10 cellular contexts compared by ENCODE assay signal in the genomic region with DNA sequence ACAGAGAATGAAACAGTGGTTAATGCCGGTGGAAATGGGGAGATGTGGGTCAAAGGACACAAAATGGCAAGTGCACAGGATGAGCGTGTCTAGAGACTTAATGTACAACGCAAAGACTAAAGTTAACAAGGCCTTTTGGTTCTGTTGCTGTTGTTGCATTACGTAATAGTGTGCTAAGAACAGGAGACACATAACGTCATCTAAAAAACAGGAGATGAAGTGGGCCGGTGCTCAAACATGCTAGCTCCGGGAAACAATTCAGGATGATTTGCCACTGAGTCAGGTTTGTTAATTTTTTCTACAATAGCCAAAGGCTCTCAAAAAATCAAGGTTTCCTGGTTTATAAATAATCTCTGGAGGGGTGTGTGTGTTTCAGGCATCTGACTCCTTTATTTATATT. TPM values are rescaled to one million over a fixed set of nuclear protein-coding genes. Genes with fewer than 3 reads are reported as not detected.
DNase-seq lines count a peak whose midpoint lies in the region; TF ChIP-seq lines count a peak whose summit lies in the region.
"Had no signal": no experiment of that assay in that cellular context is flagged by ENCODE, and none has a peak within 500 bp of the region (broad histone marks: within the 10 kb centered on the region; RNA-seq: fewer than 3 reads in every experiment).

No MANE protein-coding gene starts in this region.

- no peak overlapping the region for H3K4me3 Mint-ChIP-seq in endothelial cell (ENCODE audit: unreplicated experiment)

- no peak overlapping the region for H3K18ac ChIP-seq in neuronal stem cell (ENCODE audit: low read length)

- H4K8ac ChIP-seq in neuronal stem cell (ENCODE audit: low read depth, low read length) = no peak overlapping the region

- no CpG with 5 or more reads among the region's 7 CpGs for WGBS in neuronal stem cell (ENCODE audit: extremely low coverage in 2 of 2, insufficient read length in 2 of 2, insufficient replicate concordance in 1 of 2), 2 donors

- TF ChIP-seq CTCF in fibroblast of pulmonary artery (IDR thresholded peaks at IDR 0.05; ENCODE audit: low read length, missing control alignments) = no peak
- TF ChIP-seq CTCF in endothelial cell (IDR thresholded peaks at IDR 0.05; ENCODE audit: unreplicated experiment) = no peak

- no peak overlapping the region for H3K27ac Mint-ChIP-seq in endothelial cell (ENCODE audit: unreplicated experiment)

- H3K23ac ChIP-seq in neuronal stem cell (ENCODE audit: low read depth, low read length, poor library complexity) = no peak overlapping the region

- no peak overlapping the region for H4K91ac ChIP-seq in neuronal stem cell (ENCODE audit: low read depth, low read length, poor library complexity)

- H3K36me3 ChIP-seq in SJSA1 (no peaks in the 10 kb centered on the region), neuronal stem cell (replicated peaks in 1 of 2; ENCODE audit: control insufficient read depth in 2 of 2, insufficient read depth in 2 of 2, low read length in 2 of 2) (no peaks in the 10 kb centered on the region)

- H3K4me2 ChIP-seq in neuronal stem cell (ENCODE audit: insufficient read depth, low read length, poor library complexity, severe bottlenecking) = no peak overlapping the region

- peaks cover 62% of the 10 kb centered on the region for H3K4me1 Mint-ChIP-seq in endothelial cell (ENCODE audit: unreplicated experiment)

- H3K36me3 Mint-ChIP-seq in endothelial cell (ENCODE audit: low read depth, unreplicated experiment) = peaks cover 34% of the 10 kb centered on the region

- H3K27ac ChIP-seq in SJSA1 (peak overlapping the region; percentile 59), neuronal stem cell (replicated peaks; ENCODE audit: low read length) (no peak overlapping the region)
- H3K27ac ChIP-seq: parathyroid adenoma had no signal

- no peak overlapping the region for H3K14ac ChIP-seq in neuronal stem cell (ENCODE audit: low read length)

- no peak overlapping the region for H2AFZ ChIP-seq in neuronal stem cell (ENCODE audit: low read length)
- H2AFZ ChIP-seq: parathyroid adenoma had no signal

- H2BK120ac ChIP-seq in neuronal stem cell (ENCODE audit: low read depth, low read length) = no peak overlapping the region

- no peak overlapping the region for H2BK12ac ChIP-seq in neuronal stem cell (ENCODE audit: low read length)

- H3K9ac ChIP-seq in neuronal stem cell (ENCODE audit: low read depth, low read length, poor library complexity) = no peak overlapping the region
- H3K9ac ChIP-seq: parathyroid adenoma had no signal

- peaks cover 15% of the 10 kb centered on the region for H3K4me1 ChIP-seq in SJSA1 (replicated peaks)
- H3K4me1 ChIP-seq in neuronal stem cell (ENCODE audit: control insufficient read depth in 2 of 2, insufficient read depth in 1 of 2, low read depth in 1 of 2, low read length in 2 of 2) = peaks cover 9 to 14% of the 10 kb centered on the region in 2 donors

- peaks cover under 1% of the 10 kb centered on the region for H3K79me1 ChIP-seq in neuronal stem cell (ENCODE audit: low read depth, low read length)

- no peak overlapping the region for H2BK5ac ChIP-seq in neuronal stem cell (ENCODE audit: low read length)

- no peak overlapping the region for H3K4ac ChIP-seq in neuronal stem cell (ENCODE audit: low read length)

- H3K9me3 ChIP-seq in SJSA1 (replicated peaks) (no peaks in the 10 kb centered on the region), neuronal stem cell (replicated peaks in 1 of 2; ENCODE audit: control insufficient read depth in 2 of 2, insufficient read depth in 1 of 2, low read depth in 1 of 2, low read length in 2 of 2) (no peaks in the 10 kb centered on the region)

- no peak overlapping the region for H2AK5ac ChIP-seq in neuronal stem cell (ENCODE audit: low read depth, low read length)

- H3K27me3 ChIP-seq in SJSA1 (replicated peaks) = no peaks in the 10 kb centered on the region
- H3K27me3 ChIP-seq in neuronal stem cell (ENCODE audit: control insufficient read depth in 3 of 3, insufficient read depth in 3 of 3, low read depth in 1 of 3, low read length in 3 of 3) = no peaks in the 10 kb centered on the region

- H3K9me3 Mint-ChIP-seq in endothelial cell (ENCODE audit: unreplicated experiment) = no peaks in the 10 kb centered on the region

- H3K4me3 ChIP-seq in SJSA1 (no peak overlapping the region), fibroblast of pulmonary artery (replicated peaks; ENCODE audit: low read depth, low read length) (no peak overlapping the region), neuronal stem cell (ENCODE audit: low read length in 2 of 2) (no peak overlapping the region)

- H3K27me3 Mint-ChIP-seq in endothelial cell (ENCODE audit: unreplicated experiment) = peaks cover 7% of the 10 kb centered on the region

- H2BK15ac ChIP-seq in neuronal stem cell (ENCODE audit: low read length) = no peak overlapping the region

- DNase-seq in ELR (ENCODE audit: low read depth) (peak; percentile 89), SJSA1 (ENCODE audit: low read depth in 1 of 2, low spot score in 2 of 2) (peak; percentile 70 to 80), fibroblast of pulmonary artery (ENCODE audit: low read depth) (peak; percentile 92), renal cortical epithelial cell (ENCODE audit: low read depth) (peak; percentile 99), CD1c-positive myeloid dendritic cell (ENCODE audit: extremely low spot score) (no peak), neuronal stem cell (ENCODE audit: low spot score) (no peak), endothelial cell (ENCODE audit: low spot score) (no peak)
- no peak for DNase-seq in stimulated activated CD4-positive, alpha-beta T cell treated with anti-CD3 and anti-CD28 coated beads, Interleukin-12 subunit alpha, Interleukin-12 subunit beta, amount 100 ng/mL, for 4 hours
- DNase-seq: stimulated activated naive CD8-positive, alpha-beta T cell treated with anti-CD3 and anti-CD28 coated beads, Interleukin-15, Interleukin-2, amounts not matched to agents 100 U/mL and 50 U/mL, for 24 hours had no signal

RNA-seq across cellular contexts. Expression of a gene that starts 55.5 kb away (rescaled TPM):
- 5.9 and 8.0 TPM in 2 replicates for total RNA-seq in SJSA1 (2014; rRNA removed; shearing (Covaris generic))
- total RNA-seq in renal cortical epithelial cell (7.3 and 16.3 TPM in 2 replicates), endothelial cell (ENCODE audit: unreplicated experiment) (98.7 TPM)
- 7.3 TPM for polyA plus RNA-seq in neuronal stem cell (2013, experiment 1 of 2)
- polyA plus RNA-seq in neuronal stem cell (2013, experiment 2 of 2) = 7.5 TPM

Comparison
In these comparisons a context has a peak if more than half of its experiments do, and no peak if none do; other contexts are left out.
1. DNase-seq: peak in ELR (single experiment), SJSA1 (2 of 2), fibroblast of pulmonary artery (single experiment) and renal cortical epithelial cell (single experiment); none in CD1c-positive myeloid dendritic cell (single experiment), stimulated activated CD4-positive, alpha-beta T cell treated with anti-CD3 and anti-CD28 coated beads, Interleukin-12 subunit alpha, Interleukin-12 subunit beta, amount 100 ng/mL, for 4 hours (single experiment), neuronal stem cell (single experiment) and endothelial cell (single experiment).